In genomic region chr5:134145061-134145757, GRCh38 we compare ENCODE assay signal across 1 cellular context.
TF ChIP-seq lines count a peak whose summit lies in the region.

No MANE protein-coding gene starts in this region.

TF ChIP-seq in SK-N-SH treated with all-trans-retinoic acid at 6 μM for 48 hours, 23 proteins besides CTCF, POLR2A, EP300 and RAD21 (continued from another document):
- TF ChIP-seq, protein P1, sequence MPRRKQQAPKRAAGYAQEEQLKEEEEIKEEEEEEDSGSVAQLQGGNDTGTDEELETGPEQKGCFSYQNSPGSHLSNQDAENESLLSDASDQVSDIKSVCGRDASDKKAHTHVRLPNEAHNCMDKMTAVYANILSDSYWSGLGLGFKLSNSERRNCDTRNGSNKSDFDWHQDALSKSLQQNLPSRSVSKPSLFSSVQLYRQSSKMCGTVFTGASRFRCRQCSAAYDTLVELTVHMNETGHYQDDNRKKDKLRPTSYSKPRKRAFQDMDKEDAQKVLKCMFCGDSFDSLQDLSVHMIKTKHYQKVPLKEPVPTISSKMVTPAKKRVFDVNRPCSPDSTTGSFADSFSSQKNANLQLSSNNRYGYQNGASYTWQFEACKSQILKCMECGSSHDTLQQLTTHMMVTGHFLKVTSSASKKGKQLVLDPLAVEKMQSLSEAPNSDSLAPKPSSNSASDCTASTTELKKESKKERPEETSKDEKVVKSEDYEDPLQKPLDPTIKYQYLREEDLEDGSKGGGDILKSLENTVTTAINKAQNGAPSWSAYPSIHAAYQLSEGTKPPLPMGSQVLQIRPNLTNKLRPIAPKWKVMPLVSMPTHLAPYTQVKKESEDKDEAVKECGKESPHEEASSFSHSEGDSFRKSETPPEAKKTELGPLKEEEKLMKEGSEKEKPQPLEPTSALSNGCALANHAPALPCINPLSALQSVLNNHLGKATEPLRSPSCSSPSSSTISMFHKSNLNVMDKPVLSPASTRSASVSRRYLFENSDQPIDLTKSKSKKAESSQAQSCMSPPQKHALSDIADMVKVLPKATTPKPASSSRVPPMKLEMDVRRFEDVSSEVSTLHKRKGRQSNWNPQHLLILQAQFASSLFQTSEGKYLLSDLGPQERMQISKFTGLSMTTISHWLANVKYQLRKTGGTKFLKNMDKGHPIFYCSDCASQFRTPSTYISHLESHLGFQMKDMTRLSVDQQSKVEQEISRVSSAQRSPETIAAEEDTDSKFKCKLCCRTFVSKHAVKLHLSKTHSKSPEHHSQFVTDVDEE (CRISPR knock-in tag; IDR thresholded peaks at IDR 0.05): no peak
TF ChIP-seq in SK-N-SH treated with all-trans-retinoic acid at 6 μM for 48 hours: peak in this region for 0.
